17 cellular contexts compared by ENCODE assay signal in the genomic region with DNA sequence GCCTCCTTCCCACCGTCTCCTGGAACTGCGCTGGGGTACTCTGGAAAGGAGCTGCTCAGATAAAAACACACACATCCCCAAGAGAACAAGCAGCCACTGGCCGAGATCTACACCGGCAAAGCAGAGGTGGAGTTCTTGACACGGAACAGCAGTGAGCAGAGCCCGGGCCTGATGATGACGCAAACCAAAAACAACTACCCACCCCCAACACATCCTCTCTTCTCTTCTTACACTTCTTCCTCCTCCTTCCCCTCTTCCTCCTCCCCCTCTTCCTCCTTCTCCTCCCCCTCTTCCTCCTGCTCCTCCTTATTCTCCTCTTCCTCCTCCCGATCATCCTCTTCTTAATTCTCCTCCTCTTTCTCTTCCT. TPM values are rescaled to one million over a fixed set of nuclear protein-coding genes. Genes with fewer than 3 reads are reported as not detected.
DNase-seq lines count a peak whose midpoint lies in the region; ATAC-seq, FAIRE-seq and TF ChIP-seq lines count a peak whose summit lies in the region.
"Had no signal": no experiment of that assay in that cellular context is flagged by ENCODE, and none has a peak within 500 bp of the region (broad histone marks: within the 10 kb centered on the region; RNA-seq: fewer than 3 reads in every experiment).

No MANE protein-coding gene starts in this region.

- TF ChIP-seq CTCF in GM12878 (IDR thresholded peaks at IDR 0.05 in 2 of 3, conservative IDR thresholded peaks at IDR 0.05 in 1 of 3; ENCODE audit: control insufficient read depth in 2 of 3, extremely low read depth in 1 of 3, insufficient read depth in 1 of 3, low read depth in 3 of 3, low read length in 3 of 3) = no peak
- TF ChIP-seq CTCF in upper lobe of right lung (IDR thresholded peaks at IDR 0.05) = no peak

- H3K4me1 ChIP-seq in GM12878 (ENCODE audit: control insufficient read depth, insufficient read depth, low read length) = peaks cover 10% of the 10 kb centered on the region
- no peaks in the 10 kb centered on the region for H3K4me1 ChIP-seq in small intestine (ENCODE audit: control insufficient read depth in 2 of 2, insufficient read depth in 1 of 2, low read depth in 1 of 2, low read length in 1 of 2)
- H3K4me1 ChIP-seq in upper lobe of right lung = no peaks in the 10 kb centered on the region
- H3K4me1 ChIP-seq: right lobe of liver, tibial nerve had no signal

- SMC1A ChIA-PET in GM12878 (lab: Charles Lee; ENCODE audit: uncharacterized antibody, unreplicated experiment) = no interaction called here

- no peaks in the 10 kb centered on the region for H3K27me3 Mint-ChIP-seq in activated CD8-positive, alpha-beta memory T cell treated with anti-CD3 and anti-CD28 coated beads, Interleukin-2, amount 10 ng/mL, durations not matched to agents 7 days and 5 days
- H3K27me3 Mint-ChIP-seq in IgD-negative memory B cell = peaks cover 1% of the 10 kb centered on the region

- H3K4me3 ChIP-seq in GM12878 (no peak overlapping the region), small intestine (ENCODE audit: low read depth in 1 of 2, low read length in 2 of 2) (no peak overlapping the region), upper lobe of right lung (no peak overlapping the region)
- H3K4me3 ChIP-seq: PC-9, right lobe of liver, tibial nerve had no signal

- H3K27ac ChIP-seq in GM12878 (ENCODE audit: control insufficient read depth, insufficient read depth) (no peak overlapping the region; the same call in 1 of the 2 replicates), small intestine (ENCODE audit: low read depth in 1 of 2, low read length in 1 of 2) (no peak overlapping the region), upper lobe of right lung (no peak overlapping the region)
- H3K27ac ChIP-seq: PC-9, right lobe of liver had no signal

- no peaks in the 10 kb centered on the region for H3K79me2 ChIP-seq in GM12878 (ENCODE audit: control insufficient read depth, insufficient read depth, low read length)

- H3K4me2 ChIP-seq in GM12878 (ENCODE audit: control insufficient read depth, insufficient read depth) = peak overlapping the region; percentile 22; the same call in 1 of the 2 replicates
- H3K4me2 ChIP-seq: PC-9 had no signal

- ATAC-seq in activated CD8-positive, alpha-beta memory T cell treated with anti-CD3 and anti-CD28 coated beads, Interleukin-2, amount 10 ng/mL, durations not matched to agents 7 days and 5 days = peak; percentile 52
- peak; percentile 38; the same call in 2 of the 3 replicates for ATAC-seq in GM12878
- no peak for ATAC-seq in GM21423 (IDR thresholded peaks at IDR 0.05; ENCODE audit: unreplicated experiment)
- no peak for ATAC-seq in upper lobe of right lung

- H2AFZ ChIP-seq in GM12878 (ENCODE audit: control insufficient read depth, low read depth, low read length) = peak overlapping the region; percentile 60
- H2AFZ ChIP-seq: PC-9 had no signal

- POLR2A ChIA-PET in GM12878 (lab: Charles Lee) = no interaction called here

- peaks cover 33% of the 10 kb centered on the region for H3K4me1 Mint-ChIP-seq in activated CD8-positive, alpha-beta memory T cell treated with anti-CD3 and anti-CD28 coated beads, Interleukin-2, amount 10 ng/mL, durations not matched to agents 7 days and 5 days
- peaks cover 0 to 9% (median 6%) of the 10 kb centered on the region in 3 donors for H3K4me1 Mint-ChIP-seq in IgD-negative memory B cell

- H3K4me3 Mint-ChIP-seq in activated CD8-positive, alpha-beta memory T cell treated with anti-CD3 and anti-CD28 coated beads, Interleukin-2, amount 10 ng/mL, durations not matched to agents 7 days and 5 days = peak overlapping the region; percentile 50
- H3K4me3 Mint-ChIP-seq in IgD-negative memory B cell = peak overlapping the region; percentile 16 to 84 (median 80)

- DNase-seq in activated CD8-positive, alpha-beta memory T cell treated with anti-CD3 and anti-CD28 coated beads, Interleukin-2, amount 10 ng/mL, durations not matched to agents 7 days and 5 days = no peak
- no peak for DNase-seq in activated CD8-positive, alpha-beta memory T cell treated with anti-CD3 and anti-CD28 coated beads, Interleukin-2, amount 50 U/mL, for 48 hours
- DNase-seq in GM12878 (ENCODE audit: low read depth, low spot score) (no peak), small intestine (peak; percentile 2), upper lobe of right lung (no peak), UCSD-AML1 (lab: John Stamatoyannopoulos, UW; ENCODE audit: unreplicated experiment) (no peak)
- DNase-seq: ACHN; activated effector memory CD4-positive, alpha-beta T cell treated with anti-CD3 and anti-CD28 coated beads, Interleukin-2, amount 50 U/mL, for 16 hours; EL; NCI-H2081 treated with DMSO at 0.1 percent for 48 hours; PC-9; right lobe of liver had no signal

- H3K9me3 ChIP-seq in GM12878 (replicated peaks; ENCODE audit: control insufficient read depth, insufficient read depth, low read length) (no peaks in the 10 kb centered on the region; the same call in 2 of the 3 replicates), small intestine (ENCODE audit: control insufficient read depth, low read depth) (no peaks in the 10 kb centered on the region), upper lobe of right lung (no peaks in the 10 kb centered on the region)
- H3K9me3 ChIP-seq: right lobe of liver, tibial nerve had no signal

- 20% methylated on average over 8 of the region's 8 CpGs for WGBS in GM12878 (ENCODE audit: insufficient coverage, insufficient replicate concordance, low lambda C conversion rate, missing lambda C conversion rate)
- WGBS in small intestine, 3 donors = 50 to 74% (median 73%) methylated on average over 4 to 8 of the region's 8 CpGs

- CTCF ChIA-PET in activated CD8-positive, alpha-beta memory T cell treated with anti-CD3 and anti-CD28 coated beads, Interleukin-2, amount 10 ng/mL, durations not matched to agents 7 days and 5 days (lab: Charles Lee) = interaction anchor here (1.7 kb wide), 1 partner anchor 8 kb away, joined by 3 read pairs; no protein-coding TSS in a partner anchor
- CTCF ChIA-PET in GM12878 (lab: Yijun Ruan, JAX) = no interaction called here

- H3K36me3 Mint-ChIP-seq in activated CD8-positive, alpha-beta memory T cell treated with anti-CD3 and anti-CD28 coated beads, Interleukin-2, amount 10 ng/mL, durations not matched to agents 7 days and 5 days = no peaks in the 10 kb centered on the region
- peaks cover 2% of the 10 kb centered on the region for H3K36me3 Mint-ChIP-seq in IgD-negative memory B cell

- RAD21 ChIA-PET in GM12878 (lab: Charles Lee; ENCODE audit: unreplicated experiment) = no interaction called here

- TF ChIP-seq EP300 in GM12878 (IDR thresholded peaks at IDR 0.05; ENCODE audit: borderline replicate concordance in 1 of 2, control insufficient read depth in 1 of 2, low read depth in 2 of 2, low read length in 2 of 2) = no peak

- no peak overlapping the region for H3K9ac ChIP-seq in GM12878 (ENCODE audit: control insufficient read depth, insufficient read depth, low read length)

- H3K36me3 ChIP-seq in GM12878 (ENCODE audit: control insufficient read depth in 2 of 2, insufficient read depth in 2 of 2, low read length in 1 of 2) (no peaks in the 10 kb centered on the region), small intestine (ENCODE audit: control insufficient read depth in 2 of 2, insufficient read depth in 2 of 2, low read length in 2 of 2) (no peaks in the 10 kb centered on the region), upper lobe of right lung (no peaks in the 10 kb centered on the region)
- H3K36me3 ChIP-seq: right lobe of liver, tibial nerve had no signal

- no peak for TF ChIP-seq POLR2A in GM12878 (IDR thresholded peaks at IDR 0.05; ENCODE audit: low read depth, low read length)

- TF ChIP-seq RAD21 in GM12878 (IDR thresholded peaks at IDR 0.05; ENCODE audit: insufficient read depth, low read depth, low read length) = no peak

- H3K27ac Mint-ChIP-seq in activated CD8-positive, alpha-beta memory T cell treated with anti-CD3 and anti-CD28 coated beads, Interleukin-2, amount 10 ng/mL, durations not matched to agents 7 days and 5 days = peak overlapping the region; percentile 66
- peak overlapping the region; percentile 31 to 83 (median 36) for H3K27ac Mint-ChIP-seq in IgD-negative memory B cell

- in situ Hi-C loops in GM12878 (cut with MboI) = no loop called here

- no peaks in the 10 kb centered on the region for H4K20me1 ChIP-seq in GM12878 (ENCODE audit: control insufficient read depth, insufficient read depth)

- H3K27me3 ChIP-seq in GM12878 (replicated peaks in 1 of 2; ENCODE audit: control insufficient read depth in 2 of 2, insufficient read depth in 2 of 2, low read length in 1 of 2) (no peaks in the 10 kb centered on the region), small intestine (ENCODE audit: control insufficient read depth in 2 of 2, insufficient read depth in 2 of 2, low read length in 2 of 2) (no peaks in the 10 kb centered on the region), upper lobe of right lung (no peaks in the 10 kb centered on the region)
- H3K27me3 ChIP-seq: right lobe of liver, tibial nerve had no signal

- H3K9me3 Mint-ChIP-seq in activated CD8-positive, alpha-beta memory T cell treated with anti-CD3 and anti-CD28 coated beads, Interleukin-2, amount 10 ng/mL, durations not matched to agents 7 days and 5 days (ENCODE audit: low read depth) = no peaks in the 10 kb centered on the region
- H3K9me3 Mint-ChIP-seq in IgD-negative memory B cell = no peaks in the 10 kb centered on the region

- BruUV-seq in GM12878 (replicated peaks; lab: Mats Ljungman, UMichigan) = no TSS peak

- peak; percentile 31 for FAIRE-seq in GM12878 (lab: Jason Lieb, UNC)
- FAIRE-seq in small intestine (lab: Jason Lieb, UNC) = no peak

- intact Hi-C loops in GM12878 (cut with micrococcal nuclease; ENCODE audit: unreplicated experiment) (no loop called here), upper lobe of right lung (cut with DNase I) (no loop called here)

RNA-seq across cellular contexts. Expression of a gene that starts 4.6 kb away (rescaled TPM):
- total RNA-seq in activated CD8-positive, alpha-beta memory T cell treated with anti-CD3 and anti-CD28 coated beads, Interleukin-2, amount 10 ng/mL, durations not matched to agents 7 days and 5 days = under 1 TPM in 1 of 2 experiments, not detected in 1; 0.15 TPM
- 0.19 TPM for polyA plus RNA-seq in IgD-negative memory B cell
- not detected in 2 replicates for total RNA-seq in GM12878 (2013; cell fraction: nucleolus; rRNA removed)
- total RNA-seq in GM12878 (2014; rRNA removed) = not detected in 2 replicates
- total RNA-seq in GM12878 (2014; rRNA removed; fragmentation: Illumina TruSeq; extraction: Trizol) = not detected in 2 replicates
- not detected in 2 replicates for total RNA-seq in GM12878 (2021)
- not detected for polyA plus RNA-seq in GM12878 (2011; ENCODE audit: low read depth)
- polyA plus RNA-seq in GM12878 (2011; rRNA removed) = not detected in 2 replicates
- polyA plus RNA-seq in GM12878 (2011; cell fraction: cytosol; rRNA removed) = not detected in 2 replicates
- not detected in 2 replicates for polyA plus RNA-seq in GM12878 (2011; cell fraction: nucleus; rRNA removed)
- polyA plus RNA-seq in GM12878 (2012) = not detected in 2 replicates
- polyA plus RNA-seq in GM12878 (2014; fragmentation: Illumina TruSeq; extraction: Trizol) = 0.03 TPM in 1 of 2 replicates, not detected in the other
- polyA plus RNA-seq in GM12878 (2014; fragmentation: Nextera tagmentation; extraction: Ambion mirVana) = not detected
- polyA plus RNA-seq in GM12878 (2014; rRNA removed) = not detected in 2 replicates
- polyA plus RNA-seq in GM12878 (2016; fragmentation: Nextera tagmentation; extraction: Ambion mirVana) = not detected
- polyA minus RNA-seq in GM12878 (2011; rRNA and poly(A)+ RNA removed) = not detected in 2 replicates
- not detected in 2 replicates for polyA minus RNA-seq in GM12878 (2011; cell fraction: cytosol; rRNA and poly(A)+ RNA removed)
- not detected in 2 replicates for polyA minus RNA-seq in GM12878 (2011; cell fraction: nucleus; rRNA and poly(A)+ RNA removed)
- under 1 TPM in 1 of 3 donors, not detected in 2; 0.07 TPM for polyA plus RNA-seq in small intestine
- total RNA-seq in upper lobe of right lung = not detected
- total RNA-seq: fibroblast of lung, myocyte, PC-9, right lobe of liver, tibial nerve had no signal
- polyA plus RNA-seq: fibroblast of lung had no signal

Comparison
In these comparisons a context has a peak if more than half of its experiments do, and no peak if none do; other contexts are left out.
1. ATAC-seq: peak in activated CD8-positive, alpha-beta memory T cell treated with anti-CD3 and anti-CD28 coated beads, Interleukin-2, amount 10 ng/mL, durations not matched to agents 7 days and 5 days (single experiment) and GM12878 (single experiment); none in GM21423 (single experiment) and upper lobe of right lung (single experiment).